In genomic region chr7:37732253-37732652, GRCh38 we compare ENCODE assay signal across 8 cellular contexts. TPM values are rescaled to one million over a fixed set of nuclear protein-coding genes. Genes with fewer than 3 reads are reported as not detected.
DNase-seq lines count a peak whose midpoint lies in the region; ATAC-seq and TF ChIP-seq lines count a peak whose summit lies in the region.

No MANE protein-coding gene starts in this region.

- no peak overlapping the region for H2AFZ ChIP-seq in HCT116 (ENCODE audit: low read depth, low read length, poor library complexity, severe bottlenecking)

- no peak overlapping the region for H3K9ac ChIP-seq in HCT116 (ENCODE audit: low read length)

- no peaks in the 10 kb centered on the region for H3K9me2 ChIP-seq in HCT116 (ENCODE audit: insufficient read depth)

- DNase-seq in activated CD4-positive, alpha-beta T cell treated with anti-CD3 and anti-CD28 coated beads for 36 hours = peak; percentile 45
- no peak for DNase-seq in activated CD4-positive, alpha-beta T cell treated with anti-CD3 and anti-CD28 coated beads, Interleukin-2, amount 50 U/mL, for 4 hours
- DNase-seq in HCT116 (ENCODE audit: low read depth, low spot score) (peak; percentile 6), NCI-H460 (ENCODE audit: extremely low read depth, low read depth) (peak; percentile 8), choroid plexus epithelial cell (ENCODE audit: low read depth) (peak; percentile 1), mesothelial cell of epicardium (ENCODE audit: low spot score in 2 of 2, unreplicated experiment in 2 of 2) (no peak), NCI-H2029 (lab: John Stamatoyannopoulos, UW) (no peak), HPDE6-E6E7 (ENCODE audit: extremely low spot score) (no peak)

- no peaks in the 10 kb centered on the region for H3K36me3 Mint-ChIP-seq in activated CD4-positive, alpha-beta T cell treated with anti-CD3 and anti-CD28 coated beads for 36 hours (ENCODE audit: low read depth)
- H3K36me3 Mint-ChIP-seq in mesothelial cell of epicardium = no peaks in the 10 kb centered on the region

- RAD21 ChIA-PET in HCT116 (lab: Charles Lee; ENCODE audit: low non-redundant PET in 1 of 2, low total read pairs in 2 of 2, uncharacterized antibody in 2 of 2, unreplicated experiment in 2 of 2) = no interaction called here

- no peak for ATAC-seq in activated CD4-positive, alpha-beta T cell treated with anti-CD3 and anti-CD28 coated beads for 36 hours
- peak; percentile 75 for ATAC-seq in HCT116

- H3K9me3 ChIP-seq in HCT116 (ENCODE audit: control insufficient read depth in 1 of 2, insufficient read depth in 1 of 2, low read depth in 1 of 2, low read length in 2 of 2) = no peaks in the 10 kb centered on the region

- POLR2A ChIA-PET in activated CD4-positive, alpha-beta T cell treated with anti-CD3 and anti-CD28 coated beads for 36 hours (lab: Charles Lee) = no interaction called here
- POLR2A ChIA-PET in HCT116 (lab: Charles Lee) = no interaction called here

- peak; percentile 37 for TF ChIP-seq RAD21 in HCT116 (IDR thresholded peaks at IDR 0.05; ENCODE audit: low read depth)

- no peaks in the 10 kb centered on the region for H3K4me1 Mint-ChIP-seq in activated CD4-positive, alpha-beta T cell treated with anti-CD3 and anti-CD28 coated beads for 36 hours
- H3K4me1 Mint-ChIP-seq in mesothelial cell of epicardium = peaks cover 15% of the 10 kb centered on the region

- peaks cover 15% of the 10 kb centered on the region; the same call in 1 of the 2 replicates for H3K27me3 ChIP-seq in HCT116 (ENCODE audit: insufficient read depth, low read length)

- CTCF ChIA-PET in activated CD4-positive, alpha-beta T cell treated with anti-CD3 and anti-CD28 coated beads for 36 hours (lab: Charles Lee) = interaction anchor here (0.7 to 1.2 kb wide), 3 partner anchors 13 to 393 kb away, joined by 3 to 6 read pairs (median 4); no protein-coding TSS in a partner anchor
- CTCF ChIA-PET in HCT116 (lab: Charles Lee) = interaction anchor here (0.7 to 1.0 kb wide), 3 partner anchors 12 to 498 kb away, joined by 3 read pairs; no protein-coding TSS in a partner anchor

- H3K4me2 ChIP-seq in HCT116 (ENCODE audit: low read length) = no peak overlapping the region

- intact Hi-C loops in activated CD4-positive, alpha-beta T cell treated with anti-CD3 and anti-CD28 coated beads for 36 hours (cut with DNase I, micrococcal nuclease) = no loop called here
- intact Hi-C loops in HCT116 (cut with micrococcal nuclease) = no loop called here

- no peaks in the 10 kb centered on the region for H3K4me1 ChIP-seq in HCT116 (ENCODE audit: control insufficient read depth in 1 of 2, insufficient read depth in 2 of 2, low read length in 2 of 2)

- no peaks in the 10 kb centered on the region for H3K36me3 ChIP-seq in HCT116 (ENCODE audit: control insufficient read depth in 1 of 2, insufficient read depth in 2 of 2, low read length in 2 of 2)

- BruUV-seq in HCT116 (replicated peaks; lab: Mats Ljungman, UMichigan) = no TSS peak

- H3K79me2 ChIP-seq in HCT116 (ENCODE audit: insufficient read depth, low read length) = no peaks in the 10 kb centered on the region

- no peak overlapping the region for H3K27ac Mint-ChIP-seq in activated CD4-positive, alpha-beta T cell treated with anti-CD3 and anti-CD28 coated beads for 36 hours
- H3K27ac Mint-ChIP-seq in mesothelial cell of epicardium = no peak overlapping the region

- H3K9me3 Mint-ChIP-seq in activated CD4-positive, alpha-beta T cell treated with anti-CD3 and anti-CD28 coated beads for 36 hours (ENCODE audit: low read depth) = no peaks in the 10 kb centered on the region
- no peaks in the 10 kb centered on the region for H3K9me3 Mint-ChIP-seq in mesothelial cell of epicardium

- peaks cover 11% of the 10 kb centered on the region for H3K27me3 Mint-ChIP-seq in activated CD4-positive, alpha-beta T cell treated with anti-CD3 and anti-CD28 coated beads for 36 hours
- H3K27me3 Mint-ChIP-seq in mesothelial cell of epicardium (ENCODE audit: low read depth) = peaks cover 6% of the 10 kb centered on the region

- H3K4me3 Mint-ChIP-seq in activated CD4-positive, alpha-beta T cell treated with anti-CD3 and anti-CD28 coated beads for 36 hours = no peak overlapping the region
- no peak overlapping the region for H3K4me3 Mint-ChIP-seq in mesothelial cell of epicardium

- peak in 2 of 3 experiments; percentile 48 to 53; a peak in 4 of 6 replicates for TF ChIP-seq CTCF in HCT116 (IDR thresholded peaks at IDR 0.05 in 2 of 3, conservative IDR thresholded peaks at IDR 0.05 in 1 of 3; ENCODE audit: borderline replicate concordance in 1 of 3, insufficient read depth in 1 of 3, low read depth in 2 of 3, low read length in 2 of 3)
- TF ChIP-seq CTCF in choroid plexus epithelial cell (conservative IDR thresholded peaks at IDR 0.05; ENCODE audit: low read depth, low read length) = no peak
- TF ChIP-seq CTCF in mesothelial cell of epicardium (IDR thresholded peaks at IDR 0.05; ENCODE audit: unreplicated experiment) = peak; percentile 48

- H3K27ac ChIP-seq in HCT116 (ENCODE audit: low read depth, low read length) = no peak overlapping the region

- no peak for TF ChIP-seq POLR2A in HCT116 (IDR thresholded peaks at IDR 0.05; ENCODE audit: borderline replicate concordance, extremely low read depth, insufficient read depth, insufficient read length)

- H3K4me3 ChIP-seq in HCT116 (replicated peaks in 1 of 2; ENCODE audit: low read depth in 1 of 2, low read length in 2 of 2) = no peak overlapping the region
- H3K4me3 ChIP-seq in choroid plexus epithelial cell (ENCODE audit: low read depth, low read length) = no peak overlapping the region

- no peaks in the 10 kb centered on the region; the same call in 1 of the 2 replicates for H4K20me1 ChIP-seq in HCT116 (ENCODE audit: insufficient read depth)

TF ChIP-seq in HCT116, 20 proteins besides CTCF, POLR2A, EP300 and RAD21:
- no peak for TF ChIP-seq ELF1 (IDR thresholded peaks at IDR 0.05; ENCODE audit: borderline replicate concordance, low read depth)
- no peak for TF ChIP-seq MAX (IDR thresholded peaks at IDR 0.05)
- TF ChIP-seq SRF (IDR thresholded peaks at IDR 0.05; ENCODE audit: low read depth) = no peak
- no peak for TF ChIP-seq JUND (IDR thresholded peaks at IDR 0.05)
- no peak for TF ChIP-seq EZH2 (IDR thresholded peaks at IDR 0.05)
- no peak for TF ChIP-seq POLR2AphosphoS5 (IDR thresholded peaks at IDR 0.05; ENCODE audit: low read depth, low read length)
- no peak for TF ChIP-seq YY1 (IDR thresholded peaks at IDR 0.05; ENCODE audit: extremely low read depth, insufficient replicate concordance, low read depth, low read length)
- no peak for TF ChIP-seq ATF3 (IDR thresholded peaks at IDR 0.05)
- no peak for TF ChIP-seq SIN3A (IDR thresholded peaks at IDR 0.05; ENCODE audit: low read depth)
- TF ChIP-seq EGR1 (IDR thresholded peaks at IDR 0.05; ENCODE audit: low read depth) = no peak
- no peak for TF ChIP-seq CEBPB (IDR thresholded peaks at IDR 0.05; ENCODE audit: low read depth)
- TF ChIP-seq EZH2phosphoT487 (IDR thresholded peaks at IDR 0.05; ENCODE audit: borderline replicate concordance) = no peak

RNA-seq across cellular contexts. Expression of gene GPR141, which starts 48.7 kb away (rescaled TPM):
- not detected for total RNA-seq in activated CD4-positive, alpha-beta T cell treated with anti-CD3 and anti-CD28 coated beads for 36 hours
- total RNA-seq in HCT116 (2021; ENCODE audit: unreplicated experiment) (not detected), mesothelial cell of epicardium (0.49 to 1.0 TPM (median 0.59 TPM) in 3 replicates)
- polyA plus RNA-seq in HCT116 (2012) = not detected in 2 replicates
- total RNA-seq in NCI-H460 (2014; rRNA removed; shearing (Covaris generic)) = not detected in 2 replicates
- polyA plus RNA-seq in NCI-H460 (2014; cell fraction: nucleus; rRNA removed) = not detected in 2 replicates

Comparison
In these comparisons a context has a peak if more than half of its experiments do, and no peak if none do; other contexts are left out.
1. DNase-seq: peak in activated CD4-positive, alpha-beta T cell treated with anti-CD3 and anti-CD28 coated beads for 36 hours (single experiment), HCT116 (single experiment), NCI-H460 (single experiment) and choroid plexus epithelial cell (single experiment); none in activated CD4-positive, alpha-beta T cell treated with anti-CD3 and anti-CD28 coated beads, Interleukin-2, amount 50 U/mL, for 4 hours (0 of 2), mesothelial cell of epicardium (0 of 2), NCI-H2029 (single experiment) and HPDE6-E6E7 (single experiment).